8 cellular contexts compared by ENCODE assay signal in the genomic region with DNA sequence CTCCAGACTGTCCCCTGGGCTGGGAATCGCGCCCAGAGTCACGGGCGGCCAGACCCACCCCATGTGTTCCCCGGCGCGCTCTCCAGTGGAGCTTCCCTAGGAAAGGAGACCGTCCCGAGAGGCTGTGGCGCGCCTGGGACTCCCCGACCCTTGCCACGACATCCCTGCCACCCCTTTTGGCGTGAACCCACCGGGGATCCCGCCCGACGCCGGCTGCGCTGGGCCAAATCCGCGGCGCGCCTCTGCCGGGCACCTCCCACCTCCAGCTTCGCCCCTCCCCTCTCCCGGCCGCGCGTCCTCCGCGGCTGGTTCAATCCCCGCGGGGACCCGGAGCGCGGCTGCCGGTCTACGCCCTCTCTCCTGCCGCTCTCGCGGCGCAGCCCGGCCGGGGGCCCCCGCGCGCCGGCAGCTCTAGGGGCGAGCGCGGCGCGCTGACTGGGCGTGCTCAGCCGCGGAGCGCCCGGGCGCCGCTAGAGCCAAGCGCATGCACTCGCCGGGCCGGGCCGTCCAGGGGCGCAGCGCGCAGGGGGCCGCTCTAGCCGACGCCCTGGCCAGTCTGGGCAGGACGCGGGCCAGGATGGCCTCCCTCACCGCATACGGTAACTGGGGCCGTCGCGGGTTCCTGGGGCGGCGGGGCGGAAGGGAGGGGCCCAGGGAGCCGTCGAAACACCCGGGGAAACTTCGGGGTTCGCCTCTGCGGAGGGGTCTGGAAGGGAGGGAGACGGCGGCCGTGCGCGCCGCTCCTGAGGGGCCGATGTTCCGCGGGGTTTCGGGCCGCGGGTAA.
DNase-seq lines count a peak whose midpoint lies in the region; ATAC-seq and TF ChIP-seq lines count a peak whose summit lies in the region.

No MANE protein-coding gene starts in this region.

- peaks cover 38% of the 10 kb centered on the region for H3K27me3 ChIP-seq in NT2/D1 (ENCODE audit: insufficient read depth, insufficient read length)
- H3K27me3 ChIP-seq in heart left ventricle, result peaks cover 6 to 59% (median 24%) of the 10 kb centered on the region in 9 donors
- peaks cover 0 to 10% of the 10 kb centered on the region in 2 donors for H3K27me3 ChIP-seq in body of pancreas

- peaks cover 13% of the 10 kb centered on the region for H3K4me1 ChIP-seq in NT2/D1 (ENCODE audit: insufficient read depth, insufficient read length)
- H3K4me1 ChIP-seq in heart left ventricle, result peaks cover 0 to 11% (median 0%) of the 10 kb centered on the region in 12 donors
- peaks cover 4% of the 10 kb centered on the region for H3K4me1 ChIP-seq in body of pancreas

- DNase-seq in EH (ENCODE audit: low read depth) (peak; percentile 55), NT2/D1 (ENCODE audit: low read depth, low spot score) (no peak), heart left ventricle (peak in 3 of 5 donors; percentile 24 to 58 (median 31)), retinal pigment epithelial cell (ENCODE audit: low read depth) (no peak), DMS79 (lab: John Stamatoyannopoulos, UW) (no peak), NK-92 (lab: John Stamatoyannopoulos, UW; ENCODE audit: unreplicated experiment) (no peak), NCI-H1694 treated with DMSO at 0.1 percent for 48 hours (lab: John Stamatoyannopoulos, UW) (no peak), body of pancreas (no peak)

- TF ChIP-seq CTCF in heart left ventricle (IDR thresholded peaks at IDR 0.05), result no peak
- TF ChIP-seq CTCF in retinal pigment epithelial cell (conservative IDR thresholded peaks at IDR 0.05; ENCODE audit: low read depth, low read length), result no peak
- no peak for TF ChIP-seq CTCF in body of pancreas (IDR thresholded peaks at IDR 0.05)

- H3K27ac ChIP-seq in heart left ventricle, result no peak overlapping the region
- no peak overlapping the region for H3K27ac ChIP-seq in body of pancreas

- H3K9me3 ChIP-seq in NT2/D1 (ENCODE audit: insufficient read depth, low read length), result no peaks in the 10 kb centered on the region
- no peaks in the 10 kb centered on the region for H3K9me3 ChIP-seq in heart left ventricle
- H3K9me3 ChIP-seq in body of pancreas, result no peaks in the 10 kb centered on the region

- peak overlapping the region; percentile 84 for H3K9ac ChIP-seq in NT2/D1 (ENCODE audit: insufficient read length, low read depth)

- intact Hi-C loops in heart left ventricle (cut with DNase I) (no loop called here), body of pancreas (cut with DNase I) (no loop called here)

- WGBS in heart left ventricle, 4 donors, result 0 to 1% (median 1%) methylated on average over 42 to 100 of the region's 100 CpGs
- 2% methylated on average over 38 to 99 of the region's 100 CpGs for WGBS in body of pancreas, 2 donors

- H3K36me3 ChIP-seq in NT2/D1 (ENCODE audit: insufficient read depth, insufficient read length, low read length) (no peaks in the 10 kb centered on the region), heart left ventricle (no peaks in the 10 kb centered on the region), body of pancreas (replicated peaks in 1 of 2; ENCODE audit: insufficient read depth in 1 of 2, low read depth in 2 of 2) (no peaks in the 10 kb centered on the region)

- ATAC-seq in heart left ventricle, result peak in 3 of 4 donors; percentile 11 to 63 (median 36)
- ATAC-seq in body of pancreas, result no peak

- TF ChIP-seq POLR2A in heart left ventricle (IDR thresholded peaks at IDR 0.05) (no peak), body of pancreas (IDR thresholded peaks at IDR 0.05) (no peak)

- H3K4me3 ChIP-seq in NT2/D1 (ENCODE audit: insufficient read length, low read depth) (peak overlapping the region; percentile 63), heart left ventricle (peak overlapping the region in 11 of 12 donors; percentile 10 to 49 (median 34)), retinal pigment epithelial cell (ENCODE audit: low read length) (peak overlapping the region; percentile 40), body of pancreas (no peak overlapping the region)

Comparison
In these comparisons a context has a peak if more than half of its experiments do, and no peak if none do; other contexts are left out.
1. DNase-seq: peak in EH (single experiment) and heart left ventricle (3 of 5); none in NT2/D1 (single experiment), retinal pigment epithelial cell (single experiment), DMS79 (single experiment), NK-92 (single experiment), NCI-H1694 treated with DMSO at 0.1 percent for 48 hours (single experiment) and body of pancreas (0 of 4).
2. H3K4me3 ChIP-seq: peak in NT2/D1 (single experiment), heart left ventricle (11 of 12) and retinal pigment epithelial cell (single experiment); none in body of pancreas (0 of 2).